22 cellular contexts compared by ENCODE assay signal in genomic region chr3:126340596-126340942, GRCh38. TPM values are rescaled to one million over a fixed set of nuclear protein-coding genes. Genes with fewer than 3 reads are reported as not detected.
"Had no signal": no experiment of that assay in that cellular context is flagged by ENCODE, and none has a peak within 500 bp of the region (broad histone marks: within the 10 kb centered on the region; RNA-seq: fewer than 3 reads in every experiment).

No MANE protein-coding gene starts in this region.

- H3K9me3 ChIP-seq: heart left ventricle, psoas muscle had no signal

- H3K4me1 Mint-ChIP-seq: immature natural killer cell had no signal

- ATAC-seq: activated naive CD4-positive, alpha-beta T cell treated with anti-CD3 and anti-CD28 coated beads, Interleukin-2, amount 50 U/mL, for 72 hours; activated T-cell treated with anti-CD3 and anti-CD28 coated beads, Interleukin-2, amount 50 U/mL, for 4 hours; left colon; naive thymus-derived CD8-positive, alpha-beta T cell had no signal

- H3K4me1 ChIP-seq: psoas muscle had no signal

- DNase-seq: activated CD4-positive, alpha-beta T cell treated with anti-CD3 and anti-CD28 coated beads for 1 hour; activated T-cell treated with anti-CD3 and anti-CD28 coated beads, Interleukin-2, amount 50 U/mL, for 4 hours; cerebellar nuclear complex; foreskin melanocyte; immature natural killer cell; left colon; occipital lobe; SIG-M5; stimulated activated CD4-positive, alpha-beta T cell treated with anti-CD3 and anti-CD28 coated beads, Interleukin-12 subunit alpha, Interleukin-12 subunit beta, amount 100 ng/mL, for 4 hours; stimulated activated naive CD4-positive, alpha-beta T cell; substantia nigra had no signal

- H3K27ac ChIP-seq: epithelial cell of prostate, psoas muscle, VCaP had no signal

- H3K4me3 Mint-ChIP-seq: activated CD4-positive, alpha-beta memory T cell treated with anti-CD3 and anti-CD28 coated beads for 36 hours; activated T-cell treated with anti-CD3 and anti-CD28 coated beads, Interleukin-2, amount 50 U/mL, for 4 hours; immature natural killer cell; naive thymus-derived CD8-positive, alpha-beta T cell had no signal

- H3K9me3 Mint-ChIP-seq: activated naive CD4-positive, alpha-beta T cell treated with anti-CD3 and anti-CD28 coated beads, Interleukin-2, amount 50 U/mL, for 72 hours had no signal

- H3K4me3 ChIP-seq: heart left ventricle, psoas muscle had no signal

- H3K27ac Mint-ChIP-seq: activated CD4-positive, alpha-beta memory T cell treated with anti-CD3 and anti-CD28 coated beads for 36 hours; immature natural killer cell had no signal

- H3K27me3 ChIP-seq: heart left ventricle had no signal

- H3K36me3 Mint-ChIP-seq: activated CD4-positive, alpha-beta memory T cell treated with anti-CD3 and anti-CD28 coated beads for 36 hours; activated naive CD4-positive, alpha-beta T cell treated with anti-CD3 and anti-CD28 coated beads, Interleukin-2, amount 50 U/mL, for 72 hours; immature natural killer cell; naive thymus-derived CD8-positive, alpha-beta T cell had no signal

RNA-seq across cellular contexts. Expression of gene KLF15, which starts 16.6 kb away (rescaled TPM):
- total RNA-seq: T-helper 1 cell treated with Interleukin-12 subunit alpha and Interleukin-12 subunit beta and Interleukin-4 antibody, amounts not matched to agents 30 ng/mL and 1 ng/mL, for 36 hours had no signal
- polyA plus RNA-seq: immature natural killer cell; naive thymus-derived CD8-positive, alpha-beta T cell had no signal

RNA-seq across cellular contexts. Expression of gene CFAP100, which starts 54.1 kb away (rescaled TPM):
- total RNA-seq: activated CD4-positive, alpha-beta memory T cell treated with anti-CD3 and anti-CD28 coated beads for 36 hours; activated naive CD4-positive, alpha-beta T cell treated with anti-CD3 and anti-CD28 coated beads, Interleukin-2, amount 50 U/mL, for 72 hours; activated T-cell treated with anti-CD3 and anti-CD28 coated beads, Interleukin-2, amount 50 U/mL, for 4 hours; dermis microvascular lymphatic vessel endothelial cell; fibroblast of lung; heart left ventricle; left colon; naive thymus-derived CD8-positive, alpha-beta T cell; psoas muscle; T-helper 1 cell treated with Interleukin-12 subunit alpha and Interleukin-12 subunit beta and Interleukin-4 antibody, amounts not matched to agents 30 ng/mL and 1 ng/mL, for 36 hours; urinary bladder had no signal
- polyA plus RNA-seq: fibroblast of lung; heart left ventricle; immature natural killer cell; naive thymus-derived CD8-positive, alpha-beta T cell; psoas muscle; urinary bladder had no signal
